ENCODE assay signal across 9 cellular contexts in genomic region chr17:30808785-30809286, GRCh38. TPM values are rescaled to one million over a fixed set of nuclear protein-coding genes. Genes with fewer than 3 reads are reported as not detected.
DNase-seq lines count a peak whose midpoint lies in the region; TF ChIP-seq lines count a peak whose summit lies in the region.
"Had no signal": no experiment of that assay in that cellular context is flagged by ENCODE, and none has a peak within 500 bp of the region (broad histone marks: within the 10 kb centered on the region; RNA-seq: fewer than 3 reads in every experiment).

No MANE protein-coding gene starts in this region.

- H3F3A ChIP-seq in DOHH2 (ENCODE audit: control insufficient read depth, insufficient read depth) = peaks cover 39% of the 10 kb centered on the region

- peaks cover 89% of the 10 kb centered on the region for H3K79me2 ChIP-seq in DOHH2 (ENCODE audit: control insufficient read depth, low read length)
- peaks cover 92% of the 10 kb centered on the region for H3K79me2 ChIP-seq in Karpas-422 (ENCODE audit: low read length)

- H3K4me3 ChIP-seq in DOHH2 (ENCODE audit: low read length) (peak overlapping the region; percentile 46), Karpas-422 (ENCODE audit: low read length) (no peak overlapping the region), choroid plexus epithelial cell (ENCODE audit: low read depth, low read length) (no peak overlapping the region), thymus (ENCODE audit: low read length) (no peak overlapping the region)
- H3K4me3 ChIP-seq: adrenal gland had no signal

- H3K27ac ChIP-seq in DOHH2 (ENCODE audit: low read depth, low read length) (peak overlapping the region; percentile 94), Karpas-422 (ENCODE audit: low read length) (peak overlapping the region; percentile 85), thymus (ENCODE audit: low read depth) (peak overlapping the region; percentile 100)

- WGBS in thymus = 28% methylated on average over 9 of the region's 9 CpGs

- DNase-seq in GM20000 (ENCODE audit: low spot score) = peak; percentile 64
- peak; percentile 80 for DNase-seq in Karpas-422
- DNase-seq in choroid plexus epithelial cell (ENCODE audit: low read depth) = peak; percentile 41
- no peak for DNase-seq in stimulated activated CD4-positive, alpha-beta T cell treated with anti-CD3 and anti-CD28 coated beads, Interleukin-12 subunit alpha, Interleukin-12 subunit beta, amount 100 ng/mL, for 4 hours
- no peak for DNase-seq in mucosa of gallbladder (ENCODE audit: low spot score)
- DNase-seq in DMS53 (lab: John Stamatoyannopoulos, UW) = no peak

- no peaks in the 10 kb centered on the region for H3K27me3 ChIP-seq in DOHH2 (ENCODE audit: control insufficient read depth, low read length)
- no peaks in the 10 kb centered on the region for H3K27me3 ChIP-seq in Karpas-422 (ENCODE audit: low read length)
- H3K27me3 ChIP-seq in thymus (ENCODE audit: control insufficient read depth, insufficient read depth) = no peaks in the 10 kb centered on the region
- H3K27me3 ChIP-seq: adrenal gland had no signal

- no peaks in the 10 kb centered on the region for H4K20me1 ChIP-seq in DOHH2 (ENCODE audit: control insufficient read depth, insufficient read depth, low read depth, low read length)
- no peaks in the 10 kb centered on the region for H4K20me1 ChIP-seq in Karpas-422 (ENCODE audit: insufficient read depth, low read depth, low read length)

- peak overlapping the region; percentile 47 for H3K9ac ChIP-seq in Karpas-422 (ENCODE audit: low read length)

- H3K4me2 ChIP-seq in DOHH2 (ENCODE audit: low read length) (peak overlapping the region; percentile 68), Karpas-422 (ENCODE audit: low read depth, low read length, poor library complexity, severe bottlenecking) (peak overlapping the region; percentile 46)

- peaks cover 39% of the 10 kb centered on the region for H3K36me3 ChIP-seq in DOHH2 (ENCODE audit: control insufficient read depth, low read length)
- H3K36me3 ChIP-seq in Karpas-422 (ENCODE audit: insufficient read depth, low read length) = peaks cover 17% of the 10 kb centered on the region
- H3K36me3 ChIP-seq in thymus (ENCODE audit: control insufficient read depth, insufficient read depth) = peaks cover 4% of the 10 kb centered on the region

- H3K4me1 ChIP-seq in DOHH2 (ENCODE audit: control insufficient read depth, low read length) (peaks cover 77% of the 10 kb centered on the region), Karpas-422 (ENCODE audit: low read length) (peaks cover 34% of the 10 kb centered on the region), thymus (ENCODE audit: control insufficient read depth, insufficient read depth, low read length) (peaks cover 6% of the 10 kb centered on the region)

- TF ChIP-seq CTCF in DOHH2 (IDR thresholded peaks at IDR 0.05; ENCODE audit: low read depth, low read length, poor library complexity, severe bottlenecking) = no peak
- TF ChIP-seq CTCF in GM20000 (IDR thresholded peaks at IDR 0.05; ENCODE audit: extremely low read depth, missing control alignments) = no peak
- TF ChIP-seq CTCF in choroid plexus epithelial cell (conservative IDR thresholded peaks at IDR 0.05; ENCODE audit: low read depth, low read length) = no peak

- H3K9me2 ChIP-seq in DOHH2 (replicated peaks; ENCODE audit: control insufficient read depth, low read length) (no peaks in the 10 kb centered on the region), Karpas-422 (replicated peaks; ENCODE audit: insufficient read depth, low read length) (no peaks in the 10 kb centered on the region)

- no peak overlapping the region for H2AFZ ChIP-seq in Karpas-422 (ENCODE audit: low read length)

- H3K9me3 ChIP-seq in DOHH2 (ENCODE audit: control insufficient read depth, insufficient read depth, low read length) (no peaks in the 10 kb centered on the region), Karpas-422 (ENCODE audit: low read length) (no peaks in the 10 kb centered on the region), thymus (ENCODE audit: control insufficient read depth) (no peaks in the 10 kb centered on the region)
- H3K9me3 ChIP-seq: adrenal gland had no signal

RNA-seq across cellular contexts. Expression of gene CRLF3, which starts 15.7 kb away (rescaled TPM):
- total RNA-seq in Karpas-422 (2014; rRNA removed; shearing (Covaris generic); ENCODE audit: low replicate concordance) = 32.2 and 49.0 TPM in 2 replicates
- 28.5 TPM for polyA plus RNA-seq in thymus
- 11.6 TPM for total RNA-seq in mucosa of gallbladder

RNA-seq across cellular contexts. Expression of gene ATAD5, which starts 22.9 kb away (rescaled TPM):
- 7.1 and 12.0 TPM in 2 replicates for total RNA-seq in Karpas-422 (2014; rRNA removed; shearing (Covaris generic); ENCODE audit: low replicate concordance)
- polyA plus RNA-seq in thymus = 1.1 TPM
- 0.92 TPM for total RNA-seq in mucosa of gallbladder

Comparison
In these comparisons a context has a peak if more than half of its experiments do, and no peak if none do; other contexts are left out.
1. DNase-seq: peak in GM20000 (single experiment), Karpas-422 (single experiment) and choroid plexus epithelial cell (single experiment); none in stimulated activated CD4-positive, alpha-beta T cell treated with anti-CD3 and anti-CD28 coated beads, Interleukin-12 subunit alpha, Interleukin-12 subunit beta, amount 100 ng/mL, for 4 hours (single experiment), mucosa of gallbladder (single experiment) and DMS53 (single experiment).
2. Peak in every context shown above with its lines, with median percentiles within 50 percentile points of each other: H3K27ac ChIP-seq.